Comparison of ENCODE assay signal across 1 cellular context in the genomic region with DNA sequence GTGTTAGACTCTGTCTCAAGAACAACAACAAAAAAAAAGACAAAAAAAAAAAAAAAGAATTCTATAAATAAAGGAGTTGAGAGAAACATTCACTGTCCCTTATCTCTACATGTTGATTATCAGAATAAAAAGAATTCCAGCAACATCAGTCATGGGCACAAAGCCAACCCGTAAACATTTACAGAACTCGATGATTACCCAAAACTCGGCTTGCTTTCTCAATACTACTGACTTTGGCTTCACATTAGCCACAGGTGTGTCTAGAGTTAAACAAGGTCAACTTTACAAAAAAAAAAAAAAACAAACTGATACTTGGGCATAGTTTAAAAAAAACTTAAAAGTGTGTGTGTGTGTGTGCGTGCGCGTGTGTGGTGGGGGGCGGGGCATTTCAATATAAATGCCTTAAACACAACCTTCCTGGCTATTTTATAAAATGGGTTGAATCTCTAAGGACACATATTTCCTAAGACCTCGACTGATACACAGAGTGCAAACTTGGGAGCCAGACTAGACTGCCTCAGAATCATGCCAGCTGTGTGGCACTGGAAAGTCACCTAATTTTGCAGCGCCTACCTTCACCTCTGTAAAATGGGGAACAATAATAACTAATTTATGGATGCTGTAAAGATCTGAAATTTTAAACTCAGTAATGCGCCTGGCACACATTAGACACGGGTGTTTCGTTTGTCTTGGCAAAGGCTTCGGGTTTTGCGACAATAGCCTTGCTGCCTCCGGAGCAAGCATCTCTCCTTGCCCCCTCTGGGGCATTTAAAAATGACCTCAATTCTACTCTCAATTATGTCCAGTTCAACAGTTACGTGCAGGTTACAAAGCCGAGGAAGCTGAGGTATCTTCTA.
TF ChIP-seq lines count a peak whose summit lies in the region.

No MANE protein-coding gene starts in this region.

TF ChIP-seq in HepG2, 621 proteins besides CTCF, POLR2A, EP300 and RAD21 (continued from another document and continues in another):
- TF ChIP-seq, protein P1, sequence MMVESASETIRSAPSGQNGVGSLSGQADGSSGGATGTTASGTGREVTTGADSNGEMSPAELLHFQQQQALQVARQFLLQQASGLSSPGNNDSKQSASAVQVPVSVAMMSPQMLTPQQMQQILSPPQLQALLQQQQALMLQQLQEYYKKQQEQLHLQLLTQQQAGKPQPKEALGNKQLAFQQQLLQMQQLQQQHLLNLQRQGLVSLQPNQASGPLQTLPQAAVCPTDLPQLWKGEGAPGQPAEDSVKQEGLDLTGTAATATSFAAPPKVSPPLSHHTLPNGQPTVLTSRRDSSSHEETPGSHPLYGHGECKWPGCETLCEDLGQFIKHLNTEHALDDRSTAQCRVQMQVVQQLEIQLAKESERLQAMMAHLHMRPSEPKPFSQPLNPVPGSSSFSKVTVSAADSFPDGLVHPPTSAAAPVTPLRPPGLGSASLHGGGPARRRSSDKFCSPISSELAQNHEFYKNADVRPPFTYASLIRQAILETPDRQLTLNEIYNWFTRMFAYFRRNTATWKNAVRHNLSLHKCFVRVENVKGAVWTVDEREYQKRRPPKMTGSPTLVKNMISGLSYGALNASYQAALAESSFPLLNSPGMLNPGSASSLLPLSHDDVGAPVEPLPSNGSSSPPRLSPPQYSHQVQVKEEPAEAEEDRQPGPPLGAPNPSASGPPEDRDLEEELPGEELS (CRISPR knock-in tag; IDR thresholded peaks at IDR 0.05): peak; percentile 67
- TF ChIP-seq FOXA3 (CRISPR knock-in tag; IDR thresholded peaks at IDR 0.05): peak; percentile 57; the same call in 1 of the 2 replicates
- TF ChIP-seq, protein P2, sequence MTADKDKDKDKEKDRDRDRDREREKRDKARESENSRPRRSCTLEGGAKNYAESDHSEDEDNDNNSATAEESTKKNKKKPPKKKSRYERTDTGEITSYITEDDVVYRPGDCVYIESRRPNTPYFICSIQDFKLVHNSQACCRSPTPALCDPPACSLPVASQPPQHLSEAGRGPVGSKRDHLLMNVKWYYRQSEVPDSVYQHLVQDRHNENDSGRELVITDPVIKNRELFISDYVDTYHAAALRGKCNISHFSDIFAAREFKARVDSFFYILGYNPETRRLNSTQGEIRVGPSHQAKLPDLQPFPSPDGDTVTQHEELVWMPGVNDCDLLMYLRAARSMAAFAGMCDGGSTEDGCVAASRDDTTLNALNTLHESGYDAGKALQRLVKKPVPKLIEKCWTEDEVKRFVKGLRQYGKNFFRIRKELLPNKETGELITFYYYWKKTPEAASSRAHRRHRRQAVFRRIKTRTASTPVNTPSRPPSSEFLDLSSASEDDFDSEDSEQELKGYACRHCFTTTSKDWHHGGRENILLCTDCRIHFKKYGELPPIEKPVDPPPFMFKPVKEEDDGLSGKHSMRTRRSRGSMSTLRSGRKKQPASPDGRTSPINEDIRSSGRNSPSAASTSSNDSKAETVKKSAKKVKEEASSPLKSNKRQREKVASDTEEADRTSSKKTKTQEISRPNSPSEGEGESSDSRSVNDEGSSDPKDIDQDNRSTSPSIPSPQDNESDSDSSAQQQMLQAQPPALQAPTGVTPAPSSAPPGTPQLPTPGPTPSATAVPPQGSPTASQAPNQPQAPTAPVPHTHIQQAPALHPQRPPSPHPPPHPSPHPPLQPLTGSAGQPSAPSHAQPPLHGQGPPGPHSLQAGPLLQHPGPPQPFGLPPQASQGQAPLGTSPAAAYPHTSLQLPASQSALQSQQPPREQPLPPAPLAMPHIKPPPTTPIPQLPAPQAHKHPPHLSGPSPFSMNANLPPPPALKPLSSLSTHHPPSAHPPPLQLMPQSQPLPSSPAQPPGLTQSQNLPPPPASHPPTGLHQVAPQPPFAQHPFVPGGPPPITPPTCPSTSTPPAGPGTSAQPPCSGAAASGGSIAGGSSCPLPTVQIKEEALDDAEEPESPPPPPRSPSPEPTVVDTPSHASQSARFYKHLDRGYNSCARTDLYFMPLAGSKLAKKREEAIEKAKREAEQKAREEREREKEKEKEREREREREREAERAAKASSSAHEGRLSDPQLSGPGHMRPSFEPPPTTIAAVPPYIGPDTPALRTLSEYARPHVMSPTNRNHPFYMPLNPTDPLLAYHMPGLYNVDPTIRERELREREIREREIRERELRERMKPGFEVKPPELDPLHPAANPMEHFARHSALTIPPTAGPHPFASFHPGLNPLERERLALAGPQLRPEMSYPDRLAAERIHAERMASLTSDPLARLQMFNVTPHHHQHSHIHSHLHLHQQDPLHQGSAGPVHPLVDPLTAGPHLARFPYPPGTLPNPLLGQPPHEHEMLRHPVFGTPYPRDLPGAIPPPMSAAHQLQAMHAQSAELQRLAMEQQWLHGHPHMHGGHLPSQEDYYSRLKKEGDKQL (CRISPR knock-in tag; IDR thresholded peaks at IDR 0.05; ENCODE audit: low read depth): peak; percentile 33; the same call in 1 of the 2 replicates
- TF ChIP-seq SATB2 (CRISPR knock-in tag; IDR thresholded peaks at IDR 0.05): no peak
- TF ChIP-seq ZNF883 (CRISPR knock-in tag; IDR thresholded peaks at IDR 0.05; ENCODE audit: not compliant biosample characterization): no peak
- 0 out of 2 replicates have a peak, but pooled peaks have one; percentile 5 for TF ChIP-seq IRF2 (CRISPR knock-in tag; IDR thresholded peaks at IDR 0.05)
- TF ChIP-seq MEF2D (CRISPR knock-in tag; IDR thresholded peaks at IDR 0.05): 0 out of 2 replicates have a peak, but pooled peaks have one; percentile 17
- TF ChIP-seq RFX1 (IDR thresholded peaks at IDR 0.05): no peak
- TF ChIP-seq CCDC6 (CRISPR knock-in tag; IDR thresholded peaks at IDR 0.05): 0 out of 2 replicates have a peak, but pooled peaks have one; percentile 26
- no peak for TF ChIP-seq ZNF292 (CRISPR knock-in tag; IDR thresholded peaks at IDR 0.05; ENCODE audit: borderline replicate concordance, low read depth)
- TF ChIP-seq ZNF281 (CRISPR knock-in tag; IDR thresholded peaks at IDR 0.05; ENCODE audit: borderline replicate concordance): peak; percentile 30; the same call in 1 of the 2 replicates
- no peak for TF ChIP-seq STAG1 (CRISPR knock-in tag; IDR thresholded peaks at IDR 0.05)
- TF ChIP-seq FOXA1 (IDR thresholded peaks at IDR 0.05): no peak
- 0 out of 2 replicates have a peak, but pooled peaks have one; percentile 42 for TF ChIP-seq FOXA1 (CRISPR knock-in tag; IDR thresholded peaks at IDR 0.05)
- peak; percentile 42; the same call in 1 of the 2 replicates for TF ChIP-seq BCL6 (CRISPR knock-in tag; IDR thresholded peaks at IDR 0.05)
- TF ChIP-seq YEATS2 (CRISPR knock-in tag; IDR thresholded peaks at IDR 0.05; ENCODE audit: borderline replicate concordance): no peak
- TF ChIP-seq SOX13 (IDR thresholded peaks at IDR 0.05): no peak
- peak in 1 of 2 experiments; percentile 63; a peak in 1 of 4 replicates for TF ChIP-seq SOX13 (CRISPR knock-in tag; conservative IDR thresholded peaks at IDR 0.05 in 1 of 2, IDR thresholded peaks at IDR 0.05 in 1 of 2)
- no peak for TF ChIP-seq SOX6 (IDR thresholded peaks at IDR 0.05)
- TF ChIP-seq SOX6 (CRISPR knock-in tag; IDR thresholded peaks at IDR 0.05): peak; percentile 72; the same call in 1 of the 2 replicates
- no peak for TF ChIP-seq GTF3A (CRISPR knock-in tag; conservative IDR thresholded peaks at IDR 0.05)
- TF ChIP-seq CEBPG (CRISPR knock-in tag; IDR thresholded peaks at IDR 0.05): peak; percentile 64
- TF ChIP-seq NCOA5 (CRISPR knock-in tag; IDR thresholded peaks at IDR 0.05): no peak
- TF ChIP-seq SOX5 (CRISPR knock-in tag; IDR thresholded peaks at IDR 0.05; ENCODE audit: borderline replicate concordance): peak; percentile 52; the same call in 1 of the 2 replicates
- 0 out of 2 replicates have a peak, but pooled peaks have one; percentile 37 for TF ChIP-seq HMG20A (CRISPR knock-in tag; IDR thresholded peaks at IDR 0.05; ENCODE audit: borderline replicate concordance)
- no peak for TF ChIP-seq PLRG1 (conservative IDR thresholded peaks at IDR 0.05)
- TF ChIP-seq, protein P3, sequence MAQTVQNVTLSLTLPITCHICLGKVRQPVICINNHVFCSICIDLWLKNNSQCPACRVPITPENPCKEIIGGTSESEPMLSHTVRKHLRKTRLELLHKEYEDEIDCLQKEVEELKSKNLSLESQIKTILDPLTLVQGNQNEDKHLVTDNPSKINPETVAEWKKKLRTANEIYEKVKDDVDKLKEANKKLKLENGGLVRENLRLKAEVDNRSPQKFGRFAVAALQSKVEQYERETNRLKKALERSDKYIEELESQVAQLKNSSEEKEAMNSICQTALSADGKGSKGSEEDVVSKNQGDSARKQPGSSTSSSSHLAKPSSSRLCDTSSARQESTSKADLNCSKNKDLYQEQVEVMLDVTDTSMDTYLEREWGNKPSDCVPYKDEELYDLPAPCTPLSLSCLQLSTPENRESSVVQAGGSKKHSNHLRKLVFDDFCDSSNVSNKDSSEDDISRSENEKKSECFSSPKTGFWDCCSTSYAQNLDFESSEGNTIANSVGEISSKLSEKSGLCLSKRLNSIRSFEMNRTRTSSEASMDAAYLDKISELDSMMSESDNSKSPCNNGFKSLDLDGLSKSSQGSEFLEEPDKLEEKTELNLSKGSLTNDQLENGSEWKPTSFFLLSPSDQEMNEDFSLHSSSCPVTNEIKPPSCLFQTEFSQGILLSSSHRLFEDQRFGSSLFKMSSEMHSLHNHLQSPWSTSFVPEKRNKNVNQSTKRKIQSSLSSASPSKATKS (CRISPR knock-in tag; IDR thresholded peaks at IDR 0.05): no peak
- TF ChIP-seq KLF15 (CRISPR knock-in tag; IDR thresholded peaks at IDR 0.05; ENCODE audit: borderline replicate concordance): no peak
- TF ChIP-seq ATF5 (CRISPR knock-in tag; IDR thresholded peaks at IDR 0.05; ENCODE audit: low read depth): no peak
- TF ChIP-seq MYC (CRISPR knock-in tag; IDR thresholded peaks at IDR 0.05; ENCODE audit: borderline replicate concordance): no peak
- no peak for TF ChIP-seq NRL (CRISPR knock-in tag; IDR thresholded peaks at IDR 0.05; ENCODE audit: borderline replicate concordance)
- no peak for TF ChIP-seq KDM4B (CRISPR knock-in tag; IDR thresholded peaks at IDR 0.05)
- peak; percentile 92 for TF ChIP-seq ZNF362 (CRISPR knock-in tag; IDR thresholded peaks at IDR 0.05; ENCODE audit: borderline replicate concordance)
- TF ChIP-seq HDAC1 (CRISPR knock-in tag; IDR thresholded peaks at IDR 0.05): peak; percentile 40
- no peak for TF ChIP-seq DNMT3B (CRISPR knock-in tag; conservative IDR thresholded peaks at IDR 0.05)
- TF ChIP-seq SP5 (CRISPR knock-in tag; IDR thresholded peaks at IDR 0.05; ENCODE audit: borderline replicate concordance, low read depth): 0 out of 2 replicates have a peak, but pooled peaks have one; percentile 49
- peak; percentile 48; the same call in 1 of the 2 replicates for TF ChIP-seq CREM (IDR thresholded peaks at IDR 0.05)
- no peak for TF ChIP-seq CREM (CRISPR knock-in tag; IDR thresholded peaks at IDR 0.05)
- TF ChIP-seq NR1H2 (CRISPR knock-in tag; IDR thresholded peaks at IDR 0.05; ENCODE audit: borderline replicate concordance, low read depth): no peak
- no peak for TF ChIP-seq CENPBD1 (CRISPR knock-in tag; IDR thresholded peaks at IDR 0.05; ENCODE audit: borderline replicate concordance, low read depth)
- TF ChIP-seq NAIF1 (CRISPR knock-in tag; IDR thresholded peaks at IDR 0.05; ENCODE audit: borderline replicate concordance): no peak
- TF ChIP-seq MED1 (CRISPR knock-in tag; IDR thresholded peaks at IDR 0.05): 0 out of 2 replicates have a peak, but pooled peaks have one; percentile 9
- TF ChIP-seq SMYD3 (CRISPR knock-in tag; IDR thresholded peaks at IDR 0.05): no peak
- TF ChIP-seq CEBPB (IDR thresholded peaks at IDR 0.05; ENCODE audit: borderline replicate concordance, low read depth, low read length): peak; percentile 74; the same call in 1 of the 2 replicates
- TF ChIP-seq CENPX (CRISPR knock-in tag; IDR thresholded peaks at IDR 0.05): no peak
- no peak for TF ChIP-seq MAFK (conservative IDR thresholded peaks at IDR 0.05 in 1 of 2, IDR thresholded peaks at IDR 0.05 in 1 of 2; ENCODE audit: low read length in 2 of 2)
- TF ChIP-seq FOSL2 (CRISPR knock-in tag; IDR thresholded peaks at IDR 0.05): peak; percentile 63
- peak; percentile 48; the same call in 1 of the 2 replicates for TF ChIP-seq TCF7 (IDR thresholded peaks at IDR 0.05; ENCODE audit: low read depth)
